In the genomic region with DNA sequence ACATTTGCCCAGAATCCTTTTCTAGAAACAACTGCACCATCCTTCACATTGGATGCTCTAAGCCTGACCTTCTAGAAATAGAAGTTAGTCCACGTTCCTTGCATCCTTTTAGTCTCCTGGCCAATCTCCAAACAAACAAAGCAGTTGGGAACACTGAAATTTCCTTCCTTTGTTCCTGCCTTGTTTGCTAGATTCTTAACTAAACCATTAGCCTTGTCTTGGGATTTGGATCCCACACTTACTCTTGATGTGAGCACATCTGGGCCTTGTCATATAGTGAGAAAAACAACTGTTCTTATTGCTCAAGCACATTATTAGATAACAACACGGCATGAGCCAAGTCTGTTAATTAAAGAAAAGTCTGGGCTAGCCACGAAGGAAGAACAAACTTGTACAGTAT, we compare ENCODE assay signal across 17 cellular contexts.
DNase-seq lines count a peak whose midpoint lies in the region; ATAC-seq, FAIRE-seq and TF ChIP-seq lines count a peak whose summit lies in the region.
"Had no signal": no experiment of that assay in that cellular context is flagged by ENCODE, and none has a peak within 500 bp of the region (broad histone marks: within the 10 kb centered on the region; RNA-seq: fewer than 3 reads in every experiment).

No MANE protein-coding gene starts in this region.

- H3K4me1 ChIP-seq in SJSA1 (replicated peaks): peaks cover 63% of the 10 kb centered on the region
- H3K4me1 ChIP-seq in endothelial cell of umbilical vein (ENCODE audit: control insufficient read depth, extremely low read depth, insufficient read depth, low read length): no peaks in the 10 kb centered on the region
- peaks cover 25% of the 10 kb centered on the region for H3K4me1 ChIP-seq in left ventricle myocardium inferior
- peaks cover 9% of the 10 kb centered on the region for H3K4me1 ChIP-seq in testis
- no peaks in the 10 kb centered on the region for H3K4me1 ChIP-seq in mammary epithelial cell (ENCODE audit: insufficient read depth, low read length)

- no peaks in the 10 kb centered on the region for H3K9me1 ChIP-seq in endothelial cell of umbilical vein (replicated peaks; ENCODE audit: control insufficient read depth, extremely low read depth, insufficient read depth, low read length)

- intact Hi-C loops in endothelial cell of umbilical vein (cut with micrococcal nuclease) (no loop called here), left ventricle myocardium inferior (cut with micrococcal nuclease) (no loop called here), testis (cut with DNase I; ENCODE audit: low total_unique reads) (no loop called here), mammary epithelial cell (cut with micrococcal nuclease) (no loop called here)

- H2AFZ ChIP-seq in endothelial cell of umbilical vein (ENCODE audit: low read depth, low read length) (no peak overlapping the region), mammary epithelial cell (ENCODE audit: low read depth, low read length) (no peak overlapping the region)

- H4K20me1 ChIP-seq in endothelial cell of umbilical vein (replicated peaks; ENCODE audit: control insufficient read depth, extremely low read depth, insufficient read depth, low read length) (no peaks in the 10 kb centered on the region), mammary epithelial cell (ENCODE audit: insufficient read depth, low read length) (no peaks in the 10 kb centered on the region)

- BruUV-seq in endothelial cell of umbilical vein (replicated peaks; lab: Mats Ljungman, UMichigan): no TSS peak
- BruUV-seq in mammary epithelial cell (replicated peaks; lab: Mats Ljungman, UMichigan): no TSS peak

- TF ChIP-seq POLR2A in endothelial cell of umbilical vein (IDR thresholded peaks at IDR 0.05; ENCODE audit: low read depth, low read length) (no peak), testis (IDR thresholded peaks at IDR 0.05) (no peak)

- FAIRE-seq in endothelial cell of umbilical vein (lab: Jason Lieb, UNC): no peak
- FAIRE-seq: G401.6 had no signal

- H3K9ac ChIP-seq in endothelial cell of umbilical vein (replicated peaks; ENCODE audit: extremely low read depth, insufficient read depth, low read length) (no peak overlapping the region), mammary epithelial cell (ENCODE audit: insufficient read depth, low read length) (no peak overlapping the region)

- dilution Hi-C loops in endothelial cell of umbilical vein (cut with MboI; ENCODE audit: extremely low pct_ligation_motif_present, low sequenced_read_pairs): no loop called here
- dilution Hi-C loops in mammary epithelial cell (cut with HindIII; ENCODE audit: low sequenced_read_pairs): no loop called here

- no peak overlapping the region for H3K4me2 ChIP-seq in endothelial cell of umbilical vein (ENCODE audit: insufficient read depth, low read length)
- H3K4me2 ChIP-seq in mammary epithelial cell (ENCODE audit: insufficient read depth, low read depth, low read length): no peak overlapping the region

- H3K4me3 ChIP-seq in SJSA1: no peak overlapping the region
- H3K4me3 ChIP-seq in endothelial cell of umbilical vein (replicated peaks in 1 of 3; ENCODE audit: insufficient read depth in 1 of 3, low read depth in 1 of 3, low read length in 3 of 3): no peak overlapping the region
- no peak overlapping the region for H3K4me3 ChIP-seq in left ventricle myocardium inferior
- H3K4me3 ChIP-seq in testis: no peak overlapping the region
- no peak overlapping the region for H3K4me3 ChIP-seq in mammary epithelial cell (replicated peaks in 1 of 3; ENCODE audit: insufficient read depth in 1 of 3, low read depth in 2 of 3, low read length in 3 of 3)

- POLR2A ChIA-PET in endothelial cell of umbilical vein (lab: Charles Lee): no interaction called here

- CTCF ChIA-PET in endothelial cell of umbilical vein (lab: Charles Lee): no interaction called here
- CTCF ChIA-PET in mammary epithelial cell (lab: Charles Lee; ENCODE audit: low non-redundant PET): no interaction called here

- H3K79me2 ChIP-seq in endothelial cell of umbilical vein (ENCODE audit: control insufficient read depth, insufficient read depth, low read length): no peaks in the 10 kb centered on the region
- H3K79me2 ChIP-seq in mammary epithelial cell (ENCODE audit: insufficient read depth, low read length): no peaks in the 10 kb centered on the region

- H3K9me3 ChIP-seq in SJSA1 (replicated peaks): no peaks in the 10 kb centered on the region
- no peaks in the 10 kb centered on the region for H3K9me3 ChIP-seq in endothelial cell of umbilical vein (replicated peaks; ENCODE audit: control insufficient read depth, insufficient read depth, low read length)
- peaks cover 10% of the 10 kb centered on the region for H3K9me3 ChIP-seq in left ventricle myocardium inferior (replicated peaks)
- H3K9me3 ChIP-seq in testis: no peaks in the 10 kb centered on the region
- H3K9me3 ChIP-seq in mammary epithelial cell (replicated peaks; ENCODE audit: insufficient read depth, low read length): no peaks in the 10 kb centered on the region

- H3K27me3 ChIP-seq in SJSA1 (replicated peaks) (no peaks in the 10 kb centered on the region), endothelial cell of umbilical vein (ENCODE audit: control insufficient read depth in 2 of 2, insufficient read depth in 2 of 2, low read length in 2 of 2) (no peaks in the 10 kb centered on the region), left ventricle myocardium inferior (ENCODE audit: low read depth) (no peaks in the 10 kb centered on the region), testis (no peaks in the 10 kb centered on the region), mammary epithelial cell (ENCODE audit: insufficient read depth, low read length) (no peaks in the 10 kb centered on the region)

- H3K27ac ChIP-seq in SJSA1 (peak overlapping the region; percentile 53), endothelial cell of umbilical vein (ENCODE audit: insufficient read depth, low read depth, low read length) (no peak overlapping the region), left ventricle myocardium inferior (replicated peaks) (peak overlapping the region; percentile 62), testis (peak overlapping the region in 1 of 2 donors; percentile 42), mammary epithelial cell (ENCODE audit: insufficient read depth, low read depth, low read length) (no peak overlapping the region)

- ATAC-seq in GM18498 (IDR thresholded peaks at IDR 0.05; ENCODE audit: unreplicated experiment): no peak
- ATAC-seq: PC-3 had no signal

- H3K36me3 ChIP-seq in SJSA1: no peaks in the 10 kb centered on the region
- no peaks in the 10 kb centered on the region for H3K36me3 ChIP-seq in endothelial cell of umbilical vein (ENCODE audit: control insufficient read depth in 2 of 2, extremely low read depth in 1 of 2, insufficient read depth in 2 of 2, low read length in 2 of 2)
- no peaks in the 10 kb centered on the region for H3K36me3 ChIP-seq in left ventricle myocardium inferior
- no peaks in the 10 kb centered on the region for H3K36me3 ChIP-seq in testis (ENCODE audit: low read depth, missing control alignments)
- H3K36me3 ChIP-seq in mammary epithelial cell (ENCODE audit: insufficient read depth, low read length): no peaks in the 10 kb centered on the region

- DNase-seq in SJSA1 (ENCODE audit: low read depth in 1 of 2, low spot score in 2 of 2) (peak in 1 of 2 experiments; percentile 66), endothelial cell of umbilical vein (ENCODE audit: low read depth, low spot score) (peak; percentile 62), left ventricle myocardium inferior (no peak), testis (peak; percentile 13), KG1 (lab: John Stamatoyannopoulos, UW) (no peak), mammary epithelial cell (no peak)
- DNase-seq: ACHN, DND-41, H7, NCI-H1417 treated with DMSO at 0.1 percent for 48 hours, NCI-H1930, NCI-H226, NCI-H524, PC-3, RPMI8226 had no signal

- TF ChIP-seq CTCF in endothelial cell of umbilical vein (IDR thresholded peaks at IDR 0.05; ENCODE audit: extremely low read depth in 1 of 2, insufficient read depth in 1 of 2, low read depth in 1 of 2, low read length in 2 of 2) (no peak), left ventricle myocardium inferior (IDR thresholded peaks at IDR 0.05; ENCODE audit: borderline replicate concordance) (no peak), testis (IDR thresholded peaks at IDR 0.05) (no peak), mammary epithelial cell (conservative IDR thresholded peaks at IDR 0.05 in 1 of 2, IDR thresholded peaks at IDR 0.05 in 1 of 2; ENCODE audit: extremely low read depth in 1 of 2, insufficient read depth in 1 of 2, low read depth in 1 of 2, low read length in 2 of 2) (no peak)

- in situ Hi-C loops in mammary epithelial cell (cut with MboI; ENCODE audit: low sequenced_read_pairs in 2 of 2): no loop called here

- 37 to 46% methylated on average over 3 of the region's 3 CpGs for WGBS in testis, 2 donors
- 9% methylated on average over 3 of the region's 3 CpGs for WGBS in mammary epithelial cell (ENCODE audit: low coverage, missing lambda C conversion rate)

TF ChIP-seq in endothelial cell of umbilical vein, 7 proteins besides CTCF, POLR2A, EP300 and RAD21:
- TF ChIP-seq EZH2 (IDR thresholded peaks at IDR 0.05; ENCODE audit: borderline replicate concordance, low read depth, low read length, severe bottlenecking): no peak
- TF ChIP-seq, protein P1, sequence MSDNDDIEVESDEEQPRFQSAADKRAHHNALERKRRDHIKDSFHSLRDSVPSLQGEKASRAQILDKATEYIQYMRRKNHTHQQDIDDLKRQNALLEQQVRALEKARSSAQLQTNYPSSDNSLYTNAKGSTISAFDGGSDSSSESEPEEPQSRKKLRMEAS (IDR thresholded peaks at IDR 0.05; ENCODE audit: insufficient read depth, insufficient read length): no peak

Comparison
In these comparisons a context has a peak if more than half of its experiments do, and no peak if none do; other contexts are left out.
1. DNase-seq: peak in endothelial cell of umbilical vein (single experiment) and testis (single experiment); none in left ventricle myocardium inferior (single experiment), KG1 (single experiment) and mammary epithelial cell (single experiment).
2. H3K27ac ChIP-seq: peak in SJSA1 (single experiment) and left ventricle myocardium inferior (single experiment); none in endothelial cell of umbilical vein (single experiment) and mammary epithelial cell (single experiment).